8 cellular contexts compared by ENCODE assay signal in the genomic region with DNA sequence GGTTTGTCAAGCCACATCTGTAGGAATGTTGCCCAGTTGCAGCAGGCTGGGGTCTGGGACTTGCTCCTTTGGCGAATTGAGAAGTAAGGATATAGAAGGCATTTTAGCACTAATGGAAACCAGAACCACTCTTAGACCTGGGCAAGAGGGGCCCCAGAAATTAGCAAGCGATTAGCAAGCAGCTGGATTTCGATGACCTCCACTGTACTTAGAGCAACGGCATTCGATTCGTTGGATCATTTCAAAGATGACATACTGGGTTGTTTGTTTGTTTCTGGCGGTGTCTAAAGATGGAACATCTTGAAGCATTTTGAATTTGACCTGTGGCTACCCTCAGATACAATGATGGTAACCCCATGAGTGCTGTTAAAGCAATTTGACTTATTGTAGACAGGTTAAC. TPM values are rescaled to one million over a fixed set of nuclear protein-coding genes. Genes with fewer than 3 reads are reported as not detected.
DNase-seq lines count a peak whose midpoint lies in the region; ATAC-seq and TF ChIP-seq lines count a peak whose summit lies in the region.

No MANE protein-coding gene starts in this region.

- H3K27ac ChIP-seq in A673 (ENCODE audit: low read depth, low read length, poor library complexity, severe bottlenecking) (peak overlapping the region; percentile 91), HCT116 (ENCODE audit: low read depth, low read length) (peak overlapping the region; percentile 98), mesodermal cell (ENCODE audit: low read depth, low read length, severe bottlenecking) (no peak overlapping the region), aorta (ENCODE audit: low read depth in 1 of 2, low read length in 2 of 2) (no peak overlapping the region)

- BruUV-seq in A673 (replicated peaks; lab: Mats Ljungman, UMichigan) (no TSS peak), HCT116 (replicated peaks; lab: Mats Ljungman, UMichigan) (no TSS peak)

- peak overlapping the region; percentile 99 for H3K4me2 ChIP-seq in HCT116 (ENCODE audit: low read length)

- ATAC-seq in HCT116 (no peak), aorta (ENCODE audit: low FRiP score) (no peak), GM21528 (IDR thresholded peaks at IDR 0.05; ENCODE audit: low FRiP score, unreplicated experiment) (no peak)

- intact Hi-C loops in A673 (cut with micrococcal nuclease; ENCODE audit: unreplicated experiment) (loop anchor here (2.0 kb wide), 1 partner anchor 46 kb away; a partner anchor contains a TSS), HCT116 (cut with micrococcal nuclease) (no loop called here), aorta (cut with DNase I) (no loop called here)

- POLR2A ChIA-PET in A673 (lab: Charles Lee; ENCODE audit: low non-redundant PET) (no interaction called here), HCT116 (lab: Charles Lee) (no interaction called here)

- RAD21 ChIA-PET in HCT116 (lab: Charles Lee; ENCODE audit: low non-redundant PET in 1 of 2, low total read pairs in 2 of 2, uncharacterized antibody in 2 of 2, unreplicated experiment in 2 of 2), result no interaction called here

- in situ Hi-C loops in astrocyte of the cerebellum (cut with HindIII; ENCODE audit: low sequenced_read_pairs), result no loop called here

- no peak for TF ChIP-seq CTCF in A673 (conservative IDR thresholded peaks at IDR 0.05; ENCODE audit: low read depth, low read length)
- no peak for TF ChIP-seq CTCF in HCT116 (IDR thresholded peaks at IDR 0.05 in 2 of 3, conservative IDR thresholded peaks at IDR 0.05 in 1 of 3; ENCODE audit: borderline replicate concordance in 1 of 3, insufficient read depth in 1 of 3, low read depth in 2 of 3, low read length in 2 of 3)
- TF ChIP-seq CTCF in astrocyte of the cerebellum (IDR thresholded peaks at IDR 0.05; ENCODE audit: low read depth, low read length, missing control alignments), result no peak

- no peak overlapping the region for H2AFZ ChIP-seq in HCT116 (ENCODE audit: low read depth, low read length, poor library complexity, severe bottlenecking)

- H4K20me1 ChIP-seq in HCT116 (ENCODE audit: insufficient read depth), result no peaks in the 10 kb centered on the region

- no peak for TF ChIP-seq RAD21 in HCT116 (IDR thresholded peaks at IDR 0.05; ENCODE audit: low read depth)

- H3K9ac ChIP-seq in HCT116 (ENCODE audit: low read length), result peak overlapping the region; percentile 86

- 93 to 95% methylated on average over 7 of the region's 7 CpGs for WGBS in mesodermal cell (ENCODE audit: insufficient coverage in 2 of 2), 2 experiments
- 70 to 79% methylated on average over 7 of the region's 7 CpGs for WGBS in aorta, 2 donors

- H3K79me2 ChIP-seq in HCT116 (ENCODE audit: insufficient read depth, low read length), result peaks cover 20% of the 10 kb centered on the region

- H3K36me3 ChIP-seq in A673 (ENCODE audit: insufficient read depth, low read length, poor library complexity, severe bottlenecking) (no peaks in the 10 kb centered on the region), HCT116 (ENCODE audit: control insufficient read depth in 1 of 2, insufficient read depth in 2 of 2, low read length in 2 of 2) (no peaks in the 10 kb centered on the region), mesodermal cell (ENCODE audit: control insufficient read depth, insufficient read depth, low read length) (no peaks in the 10 kb centered on the region), aorta (ENCODE audit: control insufficient read depth in 1 of 2, insufficient read depth in 2 of 2, low read length in 1 of 2) (no peaks in the 10 kb centered on the region)

- H3K4me3 ChIP-seq in A673 (ENCODE audit: low read depth, low read length, poor library complexity, severe bottlenecking) (peak overlapping the region; percentile 93), HCT116 (replicated peaks in 1 of 2; ENCODE audit: low read depth in 1 of 2, low read length in 2 of 2) (peak overlapping the region; percentile 80 to 90), astrocyte of the cerebellum (ENCODE audit: low read depth, low read length) (peak overlapping the region; percentile 79), mesodermal cell (ENCODE audit: extremely low read depth, insufficient read depth, low read length, poor library complexity, severe bottlenecking) (peak overlapping the region; percentile 60), aorta (ENCODE audit: low read length in 2 of 2) (no peak overlapping the region)

- DNase-seq in A673 (ENCODE audit: low spot score) (no peak), HCT116 (ENCODE audit: low read depth, low spot score) (no peak), astrocyte of the cerebellum (ENCODE audit: low read depth) (no peak), aorta (no peak), hypothalamus (lab: John Stamatoyannopoulos, UW) (no peak)
- DNase-seq in stimulated activated CD4-positive, alpha-beta T cell treated with anti-CD3 and anti-CD28 coated beads, Interleukin-2, amount 100 ng/mL, for 24 hours, result no peak

- H3K4me1 ChIP-seq in A673 (ENCODE audit: insufficient read depth, low read length, poor library complexity, severe bottlenecking) (peaks cover 17% of the 10 kb centered on the region), HCT116 (ENCODE audit: control insufficient read depth in 1 of 2, insufficient read depth in 2 of 2, low read length in 2 of 2) (peaks cover 5 to 20% of the 10 kb centered on the region in 2 experiments; a peak in 3 of 4 replicates), mesodermal cell (ENCODE audit: control insufficient read depth, insufficient read depth, low read length, poor library complexity, severe bottlenecking) (peaks cover 4% of the 10 kb centered on the region), aorta (ENCODE audit: control insufficient read depth in 1 of 2, insufficient read depth in 2 of 2, low read length in 2 of 2) (no peaks in the 10 kb centered on the region)

- TF ChIP-seq POLR2A in HCT116 (IDR thresholded peaks at IDR 0.05; ENCODE audit: borderline replicate concordance, extremely low read depth, insufficient read depth, insufficient read length), result no peak

- H3K27me3 ChIP-seq in A673 (replicated peaks; ENCODE audit: insufficient read depth, low read depth, low read length, poor library complexity) (no peaks in the 10 kb centered on the region), HCT116 (ENCODE audit: insufficient read depth, low read length) (no peaks in the 10 kb centered on the region), aorta (ENCODE audit: control insufficient read depth in 1 of 2, insufficient read depth in 2 of 2, low read length in 1 of 2) (no peaks in the 10 kb centered on the region)

- CTCF ChIA-PET in A673 (lab: Charles Lee), result no interaction called here
- CTCF ChIA-PET in HCT116 (lab: Charles Lee), result no interaction called here

- H3K9me3 ChIP-seq in A673 (ENCODE audit: low read depth, low read length, poor library complexity, severe bottlenecking), result no peaks in the 10 kb centered on the region
- H3K9me3 ChIP-seq in HCT116 (ENCODE audit: control insufficient read depth in 1 of 2, insufficient read depth in 1 of 2, low read depth in 1 of 2, low read length in 2 of 2), result no peaks in the 10 kb centered on the region
- no peaks in the 10 kb centered on the region for H3K9me3 ChIP-seq in mesodermal cell (ENCODE audit: control insufficient read depth, low read length)
- H3K9me3 ChIP-seq in aorta (ENCODE audit: control insufficient read depth, low read length), result peaks cover under 1% of the 10 kb centered on the region

- no peaks in the 10 kb centered on the region for H3K9me2 ChIP-seq in HCT116 (ENCODE audit: insufficient read depth)

TF ChIP-seq in HCT116, 20 proteins besides CTCF, POLR2A, EP300 and RAD21:
- no peak for TF ChIP-seq SP1 (IDR thresholded peaks at IDR 0.05; ENCODE audit: low read depth)
- no peak for TF ChIP-seq JUND (IDR thresholded peaks at IDR 0.05)

RNA-seq across cellular contexts. Expression of a gene that starts 1.2 kb away (rescaled TPM):
- total RNA-seq in A673 (2021) (7.0 and 12.4 TPM in 2 replicates), HCT116 (2021; ENCODE audit: unreplicated experiment) (16.3 TPM), aorta (1 to 10 TPM; 4.1 to 7.4 TPM)
- polyA plus RNA-seq in HCT116 (2012), result 12.5 and 15.4 TPM in 2 replicates
- 9.8 TPM for polyA plus RNA-seq in mesodermal cell (2013, experiment 1 of 2)
- polyA plus RNA-seq in mesodermal cell (2013, experiment 2 of 2), result 11.0 TPM
- 10 to 100 TPM; 12.4 to 17.8 TPM for polyA plus RNA-seq in aorta

RNA-seq across cellular contexts. Expression of a gene that starts 11.9 kb away (rescaled TPM):
- total RNA-seq in A673 (2021), result not detected in 2 replicates
- total RNA-seq in HCT116 (2021; ENCODE audit: unreplicated experiment), result not detected
- polyA plus RNA-seq in HCT116 (2012), result 0.16 and 0.19 TPM in 2 replicates
- not detected for polyA plus RNA-seq in mesodermal cell (2013, experiment 1 of 2)
- polyA plus RNA-seq in mesodermal cell (2013, experiment 2 of 2), result not detected
- total RNA-seq in aorta, result under 1 TPM in 1 of 2 donors, not detected in 1; 0.15 TPM
- polyA plus RNA-seq in aorta, result under 1 TPM in 1 of 2 donors, not detected in 1; 0.05 TPM

RNA-seq across cellular contexts. Expression of a gene that starts 16.5 kb away (rescaled TPM):
- total RNA-seq in A673 (2021) (11.4 and 16.2 TPM in 2 replicates), HCT116 (2021; ENCODE audit: unreplicated experiment) (22.9 TPM), aorta (10 to 100 TPM; 23.3 to 23.9 TPM)
- polyA plus RNA-seq in HCT116 (2012), result 18.4 and 18.6 TPM in 2 replicates
- 23.9 TPM for polyA plus RNA-seq in mesodermal cell (2013, experiment 1 of 2)
- 19.4 TPM for polyA plus RNA-seq in mesodermal cell (2013, experiment 2 of 2)
- 10 to 100 TPM; 26.7 to 28.2 TPM for polyA plus RNA-seq in aorta

RNA-seq across cellular contexts. Expression of a gene that starts 45.4 kb away (rescaled TPM):
- 87.3 and 88.1 TPM in 2 replicates for total RNA-seq in A673 (2021)
- 46.1 TPM for total RNA-seq in HCT116 (2021; ENCODE audit: unreplicated experiment)
- 23.9 and 32.8 TPM in 2 replicates for polyA plus RNA-seq in HCT116 (2012)
- polyA plus RNA-seq in mesodermal cell (2013, experiment 1 of 2), result 35.4 TPM
- polyA plus RNA-seq in mesodermal cell (2013, experiment 2 of 2), result 33.9 TPM
- total RNA-seq in aorta, result 1 to 10 TPM in 1 of 2 donors, under 1 TPM in 1; 0.55 to 1.5 TPM
- 1 to 10 TPM in 1 of 2 donors, under 1 TPM in 1; 0.82 to 1.0 TPM for polyA plus RNA-seq in aorta

Comparison
In these comparisons a context has a peak if more than half of its experiments do, and no peak if none do; other contexts are left out.
1. H3K27ac ChIP-seq: peak in A673 (single experiment) and HCT116 (single experiment); none in mesodermal cell (single experiment) and aorta (0 of 2).
2. H3K4me3 ChIP-seq: peak in A673 (single experiment), HCT116 (2 of 2), astrocyte of the cerebellum (single experiment) and mesodermal cell (single experiment); none in aorta (0 of 2).